In the genomic region with DNA sequence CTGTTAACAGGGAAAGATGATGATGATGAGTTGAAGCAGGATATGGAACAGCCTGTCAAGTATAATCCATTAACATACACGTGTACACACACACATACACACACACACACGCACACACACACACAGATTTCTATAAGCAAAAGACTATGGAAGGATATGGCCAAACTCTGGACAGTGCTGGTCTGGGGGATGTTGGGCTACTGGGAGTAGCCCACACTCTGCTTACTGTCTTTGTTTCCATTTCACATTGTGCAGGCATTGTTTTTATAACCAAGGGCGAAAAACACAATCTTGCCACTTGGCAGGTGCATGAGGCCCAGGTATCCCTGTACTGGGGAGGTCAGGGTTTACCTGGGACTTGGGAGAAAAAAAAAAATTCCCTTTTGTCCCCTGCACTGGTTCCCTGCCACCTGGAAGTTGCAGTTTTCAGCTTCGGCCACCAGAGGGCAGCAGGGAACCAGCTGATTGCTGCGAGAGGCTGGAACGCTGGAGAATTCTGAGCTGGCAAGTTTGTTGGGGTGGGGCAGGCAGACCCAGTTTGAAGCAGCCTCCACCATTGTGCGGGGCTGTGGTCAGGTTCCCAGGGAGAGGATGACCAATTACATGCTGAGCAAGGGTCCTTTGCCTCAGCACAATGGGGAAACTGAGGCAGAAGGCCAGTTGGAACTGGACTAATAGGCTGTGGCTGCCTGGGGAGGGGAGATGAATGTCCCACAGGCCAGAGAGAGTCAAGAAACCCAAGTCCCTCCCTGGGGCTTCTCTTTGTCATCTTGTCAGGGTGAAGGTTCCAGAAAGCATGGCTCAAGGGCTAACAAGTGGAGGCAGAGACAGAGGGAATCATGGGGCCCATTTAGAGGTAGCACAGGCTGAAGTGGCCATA, we compare ENCODE assay signal across 1 cellular context.
TF ChIP-seq lines count a peak whose summit lies in the region.

No MANE protein-coding gene starts in this region.

TF ChIP-seq in HepG2, 621 proteins besides CTCF, POLR2A, EP300 and RAD21 (continued from another document and continues in another):
- TF ChIP-seq, protein P1, sequence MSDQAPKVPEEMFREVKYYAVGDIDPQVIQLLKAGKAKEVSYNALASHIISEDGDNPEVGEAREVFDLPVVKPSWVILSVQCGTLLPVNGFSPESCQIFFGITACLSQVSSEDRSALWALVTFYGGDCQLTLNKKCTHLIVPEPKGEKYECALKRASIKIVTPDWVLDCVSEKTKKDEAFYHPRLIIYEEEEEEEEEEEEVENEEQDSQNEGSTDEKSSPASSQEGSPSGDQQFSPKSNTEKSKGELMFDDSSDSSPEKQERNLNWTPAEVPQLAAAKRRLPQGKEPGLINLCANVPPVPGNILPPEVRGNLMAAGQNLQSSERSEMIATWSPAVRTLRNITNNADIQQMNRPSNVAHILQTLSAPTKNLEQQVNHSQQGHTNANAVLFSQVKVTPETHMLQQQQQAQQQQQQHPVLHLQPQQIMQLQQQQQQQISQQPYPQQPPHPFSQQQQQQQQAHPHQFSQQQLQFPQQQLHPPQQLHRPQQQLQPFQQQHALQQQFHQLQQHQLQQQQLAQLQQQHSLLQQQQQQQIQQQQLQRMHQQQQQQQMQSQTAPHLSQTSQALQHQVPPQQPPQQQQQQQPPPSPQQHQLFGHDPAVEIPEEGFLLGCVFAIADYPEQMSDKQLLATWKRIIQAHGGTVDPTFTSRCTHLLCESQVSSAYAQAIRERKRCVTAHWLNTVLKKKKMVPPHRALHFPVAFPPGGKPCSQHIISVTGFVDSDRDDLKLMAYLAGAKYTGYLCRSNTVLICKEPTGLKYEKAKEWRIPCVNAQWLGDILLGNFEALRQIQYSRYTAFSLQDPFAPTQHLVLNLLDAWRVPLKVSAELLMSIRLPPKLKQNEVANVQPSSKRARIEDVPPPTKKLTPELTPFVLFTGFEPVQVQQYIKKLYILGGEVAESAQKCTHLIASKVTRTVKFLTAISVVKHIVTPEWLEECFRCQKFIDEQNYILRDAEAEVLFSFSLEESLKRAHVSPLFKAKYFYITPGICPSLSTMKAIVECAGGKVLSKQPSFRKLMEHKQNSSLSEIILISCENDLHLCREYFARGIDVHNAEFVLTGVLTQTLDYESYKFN (CRISPR knock-in tag; conservative IDR thresholded peaks at IDR 0.05), result 0 out of 2 replicates have a peak, but pooled peaks have one; percentile 25
- TF ChIP-seq ZNF558 (CRISPR knock-in tag; IDR thresholded peaks at IDR 0.05; ENCODE audit: borderline replicate concordance) (no peak), ZNF317 (CRISPR knock-in tag; IDR thresholded peaks at IDR 0.05) (no peak), CBFB (CRISPR knock-in tag; IDR thresholded peaks at IDR 0.05) (no peak), TEAD2 (CRISPR knock-in tag; IDR thresholded peaks at IDR 0.05) (no peak), ZNF350 (CRISPR knock-in tag; IDR thresholded peaks at IDR 0.05; ENCODE audit: borderline replicate concordance, low read depth) (0 out of 2 replicates have a peak, but pooled peaks have one; percentile 11), ZNF562 (CRISPR knock-in tag; IDR thresholded peaks at IDR 0.05; ENCODE audit: borderline replicate concordance) (no peak), CEBPG (CRISPR knock-in tag; IDR thresholded peaks at IDR 0.05) (no peak), ZNF629 (CRISPR knock-in tag; conservative IDR thresholded peaks at IDR 0.05) (no peak), ZNF598 (CRISPR knock-in tag; IDR thresholded peaks at IDR 0.05; ENCODE audit: borderline replicate concordance) (peak; percentile 39; the same call in 1 of the 2 replicates), DNMT1 (CRISPR knock-in tag; IDR thresholded peaks at IDR 0.05) (no peak), SMC3 (IDR thresholded peaks at IDR 0.05; ENCODE audit: low read length) (peak; percentile 96), ZNF468 (CRISPR knock-in tag; IDR thresholded peaks at IDR 0.05) (no peak), SOX6 (IDR thresholded peaks at IDR 0.05) (no peak), SOX6 (CRISPR knock-in tag; IDR thresholded peaks at IDR 0.05) (peak; percentile 38), ZNF430 (CRISPR knock-in tag; IDR thresholded peaks at IDR 0.05) (no peak), TBX3 (IDR thresholded peaks at IDR 0.05; ENCODE audit: borderline replicate concordance) (no peak), RBFOX2 (IDR thresholded peaks at IDR 0.05; ENCODE audit: low read depth, low read length) (no peak), TBP (CRISPR knock-in tag; IDR thresholded peaks at IDR 0.05) (no peak), ATRX (CRISPR knock-in tag; IDR thresholded peaks at IDR 0.05; ENCODE audit: borderline replicate concordance) (no peak), NCOR1 (IDR thresholded peaks at IDR 0.05; ENCODE audit: borderline replicate concordance, low read length) (no peak), ZNF253 (CRISPR knock-in tag; IDR thresholded peaks at IDR 0.05; ENCODE audit: borderline replicate concordance) (no peak), ERF (CRISPR knock-in tag; IDR thresholded peaks at IDR 0.05) (peak; percentile 59; the same call in 1 of the 2 replicates), SP4 (CRISPR knock-in tag; IDR thresholded peaks at IDR 0.05) (0 out of 2 replicates have a peak, but pooled peaks have one; percentile 9)
- TF ChIP-seq, protein P2, sequence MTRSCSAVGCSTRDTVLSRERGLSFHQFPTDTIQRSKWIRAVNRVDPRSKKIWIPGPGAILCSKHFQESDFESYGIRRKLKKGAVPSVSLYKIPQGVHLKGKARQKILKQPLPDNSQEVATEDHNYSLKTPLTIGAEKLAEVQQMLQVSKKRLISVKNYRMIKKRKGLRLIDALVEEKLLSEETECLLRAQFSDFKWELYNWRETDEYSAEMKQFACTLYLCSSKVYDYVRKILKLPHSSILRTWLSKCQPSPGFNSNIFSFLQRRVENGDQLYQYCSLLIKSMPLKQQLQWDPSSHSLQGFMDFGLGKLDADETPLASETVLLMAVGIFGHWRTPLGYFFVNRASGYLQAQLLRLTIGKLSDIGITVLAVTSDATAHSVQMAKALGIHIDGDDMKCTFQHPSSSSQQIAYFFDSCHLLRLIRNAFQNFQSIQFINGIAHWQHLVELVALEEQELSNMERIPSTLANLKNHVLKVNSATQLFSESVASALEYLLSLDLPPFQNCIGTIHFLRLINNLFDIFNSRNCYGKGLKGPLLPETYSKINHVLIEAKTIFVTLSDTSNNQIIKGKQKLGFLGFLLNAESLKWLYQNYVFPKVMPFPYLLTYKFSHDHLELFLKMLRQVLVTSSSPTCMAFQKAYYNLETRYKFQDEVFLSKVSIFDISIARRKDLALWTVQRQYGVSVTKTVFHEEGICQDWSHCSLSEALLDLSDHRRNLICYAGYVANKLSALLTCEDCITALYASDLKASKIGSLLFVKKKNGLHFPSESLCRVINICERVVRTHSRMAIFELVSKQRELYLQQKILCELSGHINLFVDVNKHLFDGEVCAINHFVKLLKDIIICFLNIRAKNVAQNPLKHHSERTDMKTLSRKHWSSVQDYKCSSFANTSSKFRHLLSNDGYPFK (CRISPR knock-in tag; IDR thresholded peaks at IDR 0.05; ENCODE audit: borderline replicate concordance), result no peak
- TF ChIP-seq, protein P3, sequence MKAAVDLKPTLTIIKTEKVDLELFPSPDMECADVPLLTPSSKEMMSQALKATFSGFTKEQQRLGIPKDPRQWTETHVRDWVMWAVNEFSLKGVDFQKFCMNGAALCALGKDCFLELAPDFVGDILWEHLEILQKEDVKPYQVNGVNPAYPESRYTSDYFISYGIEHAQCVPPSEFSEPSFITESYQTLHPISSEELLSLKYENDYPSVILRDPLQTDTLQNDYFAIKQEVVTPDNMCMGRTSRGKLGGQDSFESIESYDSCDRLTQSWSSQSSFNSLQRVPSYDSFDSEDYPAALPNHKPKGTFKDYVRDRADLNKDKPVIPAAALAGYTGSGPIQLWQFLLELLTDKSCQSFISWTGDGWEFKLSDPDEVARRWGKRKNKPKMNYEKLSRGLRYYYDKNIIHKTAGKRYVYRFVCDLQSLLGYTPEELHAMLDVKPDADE (CRISPR knock-in tag; IDR thresholded peaks at IDR 0.05), result no peak
- TF ChIP-seq, protein P4, sequence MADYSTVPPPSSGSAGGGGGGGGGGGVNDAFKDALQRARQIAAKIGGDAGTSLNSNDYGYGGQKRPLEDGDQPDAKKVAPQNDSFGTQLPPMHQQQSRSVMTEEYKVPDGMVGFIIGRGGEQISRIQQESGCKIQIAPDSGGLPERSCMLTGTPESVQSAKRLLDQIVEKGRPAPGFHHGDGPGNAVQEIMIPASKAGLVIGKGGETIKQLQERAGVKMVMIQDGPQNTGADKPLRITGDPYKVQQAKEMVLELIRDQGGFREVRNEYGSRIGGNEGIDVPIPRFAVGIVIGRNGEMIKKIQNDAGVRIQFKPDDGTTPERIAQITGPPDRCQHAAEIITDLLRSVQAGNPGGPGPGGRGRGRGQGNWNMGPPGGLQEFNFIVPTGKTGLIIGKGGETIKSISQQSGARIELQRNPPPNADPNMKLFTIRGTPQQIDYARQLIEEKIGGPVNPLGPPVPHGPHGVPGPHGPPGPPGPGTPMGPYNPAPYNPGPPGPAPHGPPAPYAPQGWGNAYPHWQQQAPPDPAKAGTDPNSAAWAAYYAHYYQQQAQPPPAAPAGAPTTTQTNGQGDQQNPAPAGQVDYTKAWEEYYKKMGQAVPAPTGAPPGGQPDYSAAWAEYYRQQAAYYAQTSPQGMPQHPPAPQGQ (CRISPR knock-in tag; IDR thresholded peaks at IDR 0.05; ENCODE audit: borderline replicate concordance), result no peak
- TF ChIP-seq, protein P5, sequence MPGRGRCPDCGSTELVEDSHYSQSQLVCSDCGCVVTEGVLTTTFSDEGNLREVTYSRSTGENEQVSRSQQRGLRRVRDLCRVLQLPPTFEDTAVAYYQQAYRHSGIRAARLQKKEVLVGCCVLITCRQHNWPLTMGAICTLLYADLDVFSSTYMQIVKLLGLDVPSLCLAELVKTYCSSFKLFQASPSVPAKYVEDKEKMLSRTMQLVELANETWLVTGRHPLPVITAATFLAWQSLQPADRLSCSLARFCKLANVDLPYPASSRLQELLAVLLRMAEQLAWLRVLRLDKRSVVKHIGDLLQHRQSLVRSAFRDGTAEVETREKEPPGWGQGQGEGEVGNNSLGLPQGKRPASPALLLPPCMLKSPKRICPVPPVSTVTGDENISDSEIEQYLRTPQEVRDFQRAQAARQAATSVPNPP (CRISPR knock-in tag; IDR thresholded peaks at IDR 0.05), result no peak
- TF ChIP-seq, protein P6, sequence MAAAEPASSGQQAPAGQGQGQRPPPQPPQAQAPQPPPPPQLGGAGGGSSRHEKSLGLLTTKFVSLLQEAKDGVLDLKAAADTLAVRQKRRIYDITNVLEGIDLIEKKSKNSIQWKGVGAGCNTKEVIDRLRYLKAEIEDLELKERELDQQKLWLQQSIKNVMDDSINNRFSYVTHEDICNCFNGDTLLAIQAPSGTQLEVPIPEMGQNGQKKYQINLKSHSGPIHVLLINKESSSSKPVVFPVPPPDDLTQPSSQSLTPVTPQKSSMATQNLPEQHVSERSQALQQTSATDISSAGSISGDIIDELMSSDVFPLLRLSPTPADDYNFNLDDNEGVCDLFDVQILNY (CRISPR knock-in tag; conservative IDR thresholded peaks at IDR 0.05), result no peak
- TF ChIP-seq, protein P7, sequence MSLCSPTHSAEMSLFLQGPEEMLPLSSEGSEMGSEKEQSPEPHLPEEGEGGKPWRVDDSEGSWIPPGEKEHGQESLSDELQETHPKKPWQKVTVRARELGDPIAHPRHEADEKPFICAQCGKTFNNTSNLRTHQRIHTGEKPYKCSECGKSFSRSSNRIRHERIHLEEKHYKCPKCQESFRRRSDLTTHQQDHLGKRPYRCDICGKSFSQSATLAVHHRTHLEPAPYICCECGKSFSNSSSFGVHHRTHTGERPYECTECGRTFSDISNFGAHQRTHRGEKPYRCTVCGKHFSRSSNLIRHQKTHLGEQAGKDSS (CRISPR knock-in tag; IDR thresholded peaks at IDR 0.05; ENCODE audit: borderline replicate concordance, low read depth), result 0 out of 2 replicates have a peak, but pooled peaks have one; percentile 54
- TF ChIP-seq, protein P8, sequence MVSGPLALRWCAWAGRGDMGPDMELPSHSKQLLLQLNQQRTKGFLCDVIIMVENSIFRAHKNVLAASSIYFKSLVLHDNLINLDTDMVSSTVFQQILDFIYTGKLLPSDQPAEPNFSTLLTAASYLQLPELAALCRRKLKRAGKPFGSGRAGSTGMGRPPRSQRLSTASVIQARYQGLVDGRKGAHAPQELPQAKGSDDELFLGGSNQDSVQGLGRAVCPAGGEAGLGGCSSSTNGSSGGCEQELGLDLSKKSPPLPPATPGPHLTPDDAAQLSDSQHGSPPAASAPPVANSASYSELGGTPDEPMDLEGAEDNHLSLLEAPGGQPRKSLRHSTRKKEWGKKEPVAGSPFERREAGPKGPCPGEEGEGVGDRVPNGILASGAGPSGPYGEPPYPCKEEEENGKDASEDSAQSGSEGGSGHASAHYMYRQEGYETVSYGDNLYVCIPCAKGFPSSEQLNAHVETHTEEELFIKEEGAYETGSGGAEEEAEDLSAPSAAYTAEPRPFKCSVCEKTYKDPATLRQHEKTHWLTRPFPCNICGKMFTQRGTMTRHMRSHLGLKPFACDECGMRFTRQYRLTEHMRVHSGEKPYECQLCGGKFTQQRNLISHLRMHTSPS (CRISPR knock-in tag; IDR thresholded peaks at IDR 0.05; ENCODE audit: low read depth), result no peak
- TF ChIP-seq, protein P9, sequence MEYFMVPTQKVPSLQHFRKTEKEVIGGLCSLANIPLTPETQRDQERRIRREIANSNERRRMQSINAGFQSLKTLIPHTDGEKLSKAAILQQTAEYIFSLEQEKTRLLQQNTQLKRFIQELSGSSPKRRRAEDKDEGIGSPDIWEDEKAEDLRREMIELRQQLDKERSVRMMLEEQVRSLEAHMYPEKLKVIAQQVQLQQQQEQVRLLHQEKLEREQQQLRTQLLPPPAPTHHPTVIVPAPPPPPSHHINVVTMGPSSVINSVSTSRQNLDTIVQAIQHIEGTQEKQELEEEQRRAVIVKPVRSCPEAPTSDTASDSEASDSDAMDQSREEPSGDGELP (IDR thresholded peaks at IDR 0.05; ENCODE audit: borderline replicate concordance, low read depth), result peak; percentile 59; the same call in 1 of the 2 replicates
- TF ChIP-seq, protein P10, sequence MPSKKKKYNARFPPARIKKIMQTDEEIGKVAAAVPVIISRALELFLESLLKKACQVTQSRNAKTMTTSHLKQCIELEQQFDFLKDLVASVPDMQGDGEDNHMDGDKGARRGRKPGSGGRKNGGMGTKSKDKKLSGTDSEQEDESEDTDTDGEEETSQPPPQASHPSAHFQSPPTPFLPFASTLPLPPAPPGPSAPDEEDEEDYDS (CRISPR knock-in tag; IDR thresholded peaks at IDR 0.05), result no peak
- TF ChIP-seq, protein P11, sequence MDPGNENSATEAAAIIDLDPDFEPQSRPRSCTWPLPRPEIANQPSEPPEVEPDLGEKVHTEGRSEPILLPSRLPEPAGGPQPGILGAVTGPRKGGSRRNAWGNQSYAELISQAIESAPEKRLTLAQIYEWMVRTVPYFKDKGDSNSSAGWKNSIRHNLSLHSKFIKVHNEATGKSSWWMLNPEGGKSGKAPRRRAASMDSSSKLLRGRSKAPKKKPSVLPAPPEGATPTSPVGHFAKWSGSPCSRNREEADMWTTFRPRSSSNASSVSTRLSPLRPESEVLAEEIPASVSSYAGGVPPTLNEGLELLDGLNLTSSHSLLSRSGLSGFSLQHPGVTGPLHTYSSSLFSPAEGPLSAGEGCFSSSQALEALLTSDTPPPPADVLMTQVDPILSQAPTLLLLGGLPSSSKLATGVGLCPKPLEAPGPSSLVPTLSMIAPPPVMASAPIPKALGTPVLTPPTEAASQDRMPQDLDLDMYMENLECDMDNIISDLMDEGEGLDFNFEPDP (CRISPR knock-in tag; conservative IDR thresholded peaks at IDR 0.05), result no peak
- TF ChIP-seq, protein P12, sequence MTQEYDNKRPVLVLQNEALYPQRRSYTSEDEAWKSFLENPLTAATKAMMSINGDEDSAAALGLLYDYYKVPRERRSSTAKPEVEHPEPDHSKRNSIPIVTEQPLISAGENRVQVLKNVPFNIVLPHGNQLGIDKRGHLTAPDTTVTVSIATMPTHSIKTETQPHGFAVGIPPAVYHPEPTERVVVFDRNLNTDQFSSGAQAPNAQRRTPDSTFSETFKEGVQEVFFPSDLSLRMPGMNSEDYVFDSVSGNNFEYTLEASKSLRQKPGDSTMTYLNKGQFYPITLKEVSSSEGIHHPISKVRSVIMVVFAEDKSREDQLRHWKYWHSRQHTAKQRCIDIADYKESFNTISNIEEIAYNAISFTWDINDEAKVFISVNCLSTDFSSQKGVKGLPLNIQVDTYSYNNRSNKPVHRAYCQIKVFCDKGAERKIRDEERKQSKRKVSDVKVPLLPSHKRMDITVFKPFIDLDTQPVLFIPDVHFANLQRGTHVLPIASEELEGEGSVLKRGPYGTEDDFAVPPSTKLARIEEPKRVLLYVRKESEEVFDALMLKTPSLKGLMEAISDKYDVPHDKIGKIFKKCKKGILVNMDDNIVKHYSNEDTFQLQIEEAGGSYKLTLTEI (CRISPR knock-in tag; conservative IDR thresholded peaks at IDR 0.05), result no peak
